Comparison of ENCODE assay signal across 26 cellular contexts in the genomic region with DNA sequence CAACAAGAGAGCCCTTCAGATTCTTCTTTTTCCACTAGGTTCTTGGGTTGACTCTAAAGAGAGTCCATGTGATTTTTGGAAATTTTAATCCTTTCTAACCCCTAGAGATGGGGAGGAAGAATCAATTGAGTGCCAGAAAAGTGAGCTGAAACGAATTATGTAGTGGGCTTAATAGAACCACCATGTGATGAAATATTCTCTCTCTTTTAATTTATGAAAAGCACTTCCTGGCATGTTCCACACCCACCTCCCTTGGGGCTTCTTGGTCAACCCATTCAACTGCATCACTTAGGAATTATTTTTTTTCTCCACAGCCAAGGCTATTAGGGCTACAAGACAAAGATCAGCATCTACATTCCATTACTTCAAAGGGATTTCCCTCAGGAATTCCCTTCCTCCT.
A peak's percentile ranks its signal among the peaks of the same experiment; 100 is the strongest.
DNase-seq lines count a peak whose midpoint lies in the region; ATAC-seq and TF ChIP-seq lines count a peak whose summit lies in the region.
"Had no signal": no experiment of that assay in that cellular context is flagged by ENCODE, and none has a peak within 500 bp of the region (broad histone marks: within the 10 kb centered on the region; RNA-seq: fewer than 3 reads in every experiment).

No MANE protein-coding gene starts in this region.

- H3K4me3 Mint-ChIP-seq in endothelial cell (ENCODE audit: unreplicated experiment) (no peak overlapping the region), WTC11 (no peak overlapping the region)
- H3K4me3 Mint-ChIP-seq: activated CD4-positive, alpha-beta memory T cell treated with anti-CD3 and anti-CD28 coated beads, Interleukin-2, amount 10 ng/mL, durations not matched to agents 7 days and 5 days; endodermal cell; naive thymus-derived CD4-positive, alpha-beta T cell had no signal

- peak; percentile 33 for DNase-seq in astrocyte of the hippocampus (ENCODE audit: low read depth, low spot score)
- peak; percentile 22 for DNase-seq in kidney glomerular epithelial cell (lab: John Stamatoyannopoulos, UW)
- DNase-seq in stromal cell of bone marrow (ENCODE audit: low read depth), result peak; percentile 83
- no peak for DNase-seq in endothelial cell (ENCODE audit: low spot score)
- DNase-seq in WTC11 (ENCODE audit: low spot score), result no peak
- DNase-seq: activated CD4-positive, alpha-beta memory T cell treated with anti-CD3 and anti-CD28 coated beads, Interleukin-2, amount 10 ng/mL, durations not matched to agents 7 days and 5 days; activated CD4-positive, CD25-positive, alpha-beta regulatory T cell; activated T-cell treated with anti-CD3 and anti-CD28 coated beads for 4 hours; amygdala; DMS79 treated with DMSO at 0.1 percent for 48 hours; endodermal cell; foreskin fibroblast; H7; Kasumi-1; naive thymus-derived CD4-positive, alpha-beta T cell; NCI-H1092 treated with DMSO at 0.1 percent for 48 hours; NCI-H2081 treated with DMSO at 0.1 percent for 48 hours; NCI-H510A; ovary; Peyer's patch; SK-N-SH; stimulated activated CD4-positive, alpha-beta T cell treated with anti-CD3 and anti-CD28 coated beads, Interleukin-2, amount 100 ng/mL, for 24 hours; stimulated activated naive CD4-positive, alpha-beta T cell had no signal

- H3K36me3 ChIP-seq in HEK293 (ENCODE audit: control insufficient read depth in 2 of 2, insufficient read depth in 1 of 2, low read length in 2 of 2), result no peaks in the 10 kb centered on the region
- H3K36me3 ChIP-seq: ovary, Peyer's patch, tibial artery had no signal

- H3K27me3 Mint-ChIP-seq in endothelial cell (ENCODE audit: unreplicated experiment) (peaks cover 2% of the 10 kb centered on the region), WTC11 (ENCODE audit: low read depth) (no peaks in the 10 kb centered on the region)
- H3K27me3 Mint-ChIP-seq: activated CD4-positive, alpha-beta memory T cell treated with anti-CD3 and anti-CD28 coated beads, Interleukin-2, amount 10 ng/mL, durations not matched to agents 7 days and 5 days had no signal

- H3K36me3 Mint-ChIP-seq in endothelial cell (ENCODE audit: low read depth, unreplicated experiment), result no peaks in the 10 kb centered on the region
- no peaks in the 10 kb centered on the region for H3K36me3 Mint-ChIP-seq in WTC11
- H3K36me3 Mint-ChIP-seq: naive thymus-derived CD4-positive, alpha-beta T cell had no signal

- TF ChIP-seq CTCF in HEK293 (tag by site-specific recombination; IDR thresholded peaks at IDR 0.05) (no peak), endothelial cell (IDR thresholded peaks at IDR 0.05; ENCODE audit: unreplicated experiment) (no peak), WTC11 (IDR thresholded peaks at IDR 0.05) (no peak)

- H3K4me3 ChIP-seq in HEK293 (ENCODE audit: low read depth, low read length), result no peak overlapping the region
- H3K4me3 ChIP-seq: ovary, Peyer's patch, tibial artery had no signal

- CTCF ChIA-PET in HEK293 (lab: Yijun Ruan, JAX) (interaction anchor here (0.9 kb wide), 1 partner anchor 51 kb away, joined by 3 read pairs; no protein-coding TSS in a partner anchor), WTC11 (lab: Charles Lee) (no interaction called here)

- no peak overlapping the region for H3K27ac ChIP-seq in HEK293 (ENCODE audit: extremely low read depth, low read depth, low read length)
- H3K27ac ChIP-seq: ovary, Peyer's patch, tibial artery had no signal

- H3K4me1 Mint-ChIP-seq in endothelial cell (ENCODE audit: unreplicated experiment) (no peaks in the 10 kb centered on the region), WTC11 (peaks cover 16% of the 10 kb centered on the region)
- H3K4me1 Mint-ChIP-seq: activated CD4-positive, alpha-beta memory T cell treated with anti-CD3 and anti-CD28 coated beads, Interleukin-2, amount 10 ng/mL, durations not matched to agents 7 days and 5 days; naive thymus-derived CD4-positive, alpha-beta T cell had no signal

- ATAC-seq in HG02588 (IDR thresholded peaks at IDR 0.05; ENCODE audit: unreplicated experiment) (no peak), WTC11 (no peak)
- ATAC-seq: naive thymus-derived CD4-positive, alpha-beta T cell had no signal

- no peaks in the 10 kb centered on the region for H3K9me3 ChIP-seq in HEK293 (ENCODE audit: control insufficient read depth, insufficient read depth, low read depth, low read length)
- H3K9me3 ChIP-seq: ovary, Peyer's patch, SK-N-SH, tibial artery had no signal

- H3K4me1 ChIP-seq in HEK293 (ENCODE audit: control insufficient read depth, insufficient read depth, low read length), result no peaks in the 10 kb centered on the region
- H3K4me1 ChIP-seq: Peyer's patch, tibial artery had no signal

- H3K27ac Mint-ChIP-seq in endothelial cell (ENCODE audit: unreplicated experiment), result no peak overlapping the region
- H3K27ac Mint-ChIP-seq in WTC11, result no peak overlapping the region
- H3K27ac Mint-ChIP-seq: activated CD4-positive, alpha-beta memory T cell treated with anti-CD3 and anti-CD28 coated beads, Interleukin-2, amount 10 ng/mL, durations not matched to agents 7 days and 5 days; endodermal cell; naive thymus-derived CD4-positive, alpha-beta T cell had no signal

- no peaks in the 10 kb centered on the region for H3K9me3 Mint-ChIP-seq in endothelial cell (ENCODE audit: unreplicated experiment)
- no peaks in the 10 kb centered on the region for H3K9me3 Mint-ChIP-seq in WTC11
- H3K9me3 Mint-ChIP-seq: activated CD4-positive, alpha-beta memory T cell treated with anti-CD3 and anti-CD28 coated beads, Interleukin-2, amount 10 ng/mL, durations not matched to agents 7 days and 5 days had no signal

- POLR2A ChIA-PET in HEK293 (lab: Yijun Ruan, JAX) (no interaction called here), WTC11 (lab: Charles Lee) (no interaction called here)

TF ChIP-seq in HEK293, 187 proteins besides CTCF, POLR2A, EP300 and RAD21:
- TF ChIP-seq ZNF366 (tag by site-specific recombination; conservative IDR thresholded peaks at IDR 0.05) (no peak), PRDM10 (tag by site-specific recombination; IDR thresholded peaks at IDR 0.05) (peak; percentile 37; the same call in 1 of the 2 replicates)

TF ChIP-seq in WTC11, 78 proteins besides CTCF, POLR2A, EP300 and RAD21:
- TF ChIP-seq, protein P1, sequence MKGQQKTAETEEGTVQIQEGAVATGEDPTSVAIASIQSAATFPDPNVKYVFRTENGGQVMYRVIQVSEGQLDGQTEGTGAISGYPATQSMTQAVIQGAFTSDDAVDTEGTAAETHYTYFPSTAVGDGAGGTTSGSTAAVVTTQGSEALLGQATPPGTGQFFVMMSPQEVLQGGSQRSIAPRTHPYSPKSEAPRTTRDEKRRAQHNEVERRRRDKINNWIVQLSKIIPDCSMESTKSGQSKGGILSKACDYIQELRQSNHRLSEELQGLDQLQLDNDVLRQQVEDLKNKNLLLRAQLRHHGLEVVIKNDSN (CRISPR knock-in tag; IDR thresholded peaks at IDR 0.05), result no peak
- no peak for TF ChIP-seq ZNF138 (CRISPR knock-in tag; conservative IDR thresholded peaks at IDR 0.05)
- TF ChIP-seq USF2 (CRISPR knock-in tag; IDR thresholded peaks at IDR 0.05), result no peak

Comparison
In these comparisons a context has a peak if more than half of its experiments do, and no peak if none do; other contexts are left out.
1. DNase-seq: peak in astrocyte of the hippocampus (single experiment), kidney glomerular epithelial cell (single experiment) and stromal cell of bone marrow (single experiment); none in endothelial cell (single experiment) and WTC11 (single experiment).